In genomic region chr4:161530710-161531109, GRCh38 we compare ENCODE assay signal across 36 cellular contexts.
"Had no signal": no experiment of that assay in that cellular context is flagged by ENCODE, and none has a peak within 500 bp of the region (broad histone marks: within the 10 kb centered on the region; RNA-seq: fewer than 3 reads in every experiment).

No MANE protein-coding gene starts in this region.

- H3K36me3 ChIP-seq: MG63 had no signal

- H3K4me3 ChIP-seq: MG63 had no signal

- DNase-seq: Karpas-422, Kasumi-1, KG1, MG63, MM.1S, MV-4-11, NCI-H1048, NCI-H1092, NCI-H1092 treated with DMSO at 0.1 percent for 48 hours, NCI-H1105, NCI-H1105 treated with DMSO at 0.1 percent for 48 hours, NCI-H1417, NCI-H1417 treated with DMSO at 0.1 percent for 48 hours, NCI-H1436, NCI-H1436 treated with DMSO at 0.1 percent for 48 hours, NCI-H146, NCI-H1694, NCI-H1694 treated with DMSO at 0.1 percent for 48 hours, NCI-H187, NCI-H187 treated with DMSO at 0.1 percent for 48 hours, NCI-H1930, NCI-H2029, NCI-H2029 treated with DMSO at 0.1 percent for 48 hours, NCI-H2081, NCI-H2081 treated with DMSO at 0.1 percent for 48 hours, NCI-H2107, NCI-H2171, NCI-H2171 treated with DMSO at 0.1 percent for 48 hours, NCI-H2227 treated with DMSO at 0.1 percent for 48 hours, NCI-H226, NCI-H345, NCI-H446, NCI-H446 treated with DMSO at 0.1 percent for 48 hours, NCI-H510A, NCI-H510A treated with DMSO at 0.1 percent for 48 hours had no signal

- H3K27ac ChIP-seq: KMS-11 had no signal

- H3K9ac ChIP-seq: KMS-11 had no signal

- H3K9me3 ChIP-seq: MG63 had no signal

- H3K27me3 ChIP-seq: MG63 had no signal

- H3K4me2 ChIP-seq: KMS-11 had no signal
